Comparison of ENCODE assay signal across 1 cellular context in the genomic region with DNA sequence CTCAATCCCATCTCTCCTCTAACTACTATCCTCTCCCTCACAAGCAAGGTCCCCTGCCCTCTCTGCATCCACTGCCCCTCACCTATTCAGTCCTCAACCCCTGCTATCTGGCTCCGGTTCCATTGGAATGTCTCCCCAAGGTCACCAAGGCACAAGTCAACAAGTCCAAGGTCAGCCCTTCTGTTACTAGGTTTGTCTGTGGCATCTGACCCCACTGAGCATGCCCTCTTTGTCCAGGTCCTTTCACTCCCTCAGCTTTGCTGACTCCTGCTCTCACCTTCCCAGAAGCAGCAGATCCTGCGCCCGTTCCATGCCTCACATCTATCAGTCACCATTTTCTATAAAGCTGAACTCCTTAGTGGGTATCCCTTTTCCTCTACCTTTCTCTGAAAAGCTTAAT.
TF ChIP-seq lines count a peak whose summit lies in the region.

No MANE protein-coding gene starts in this region.

TF ChIP-seq in HepG2, 621 proteins besides CTCF, POLR2A, EP300 and RAD21 (continued from another document and continues in another):
- TF ChIP-seq, protein P1, sequence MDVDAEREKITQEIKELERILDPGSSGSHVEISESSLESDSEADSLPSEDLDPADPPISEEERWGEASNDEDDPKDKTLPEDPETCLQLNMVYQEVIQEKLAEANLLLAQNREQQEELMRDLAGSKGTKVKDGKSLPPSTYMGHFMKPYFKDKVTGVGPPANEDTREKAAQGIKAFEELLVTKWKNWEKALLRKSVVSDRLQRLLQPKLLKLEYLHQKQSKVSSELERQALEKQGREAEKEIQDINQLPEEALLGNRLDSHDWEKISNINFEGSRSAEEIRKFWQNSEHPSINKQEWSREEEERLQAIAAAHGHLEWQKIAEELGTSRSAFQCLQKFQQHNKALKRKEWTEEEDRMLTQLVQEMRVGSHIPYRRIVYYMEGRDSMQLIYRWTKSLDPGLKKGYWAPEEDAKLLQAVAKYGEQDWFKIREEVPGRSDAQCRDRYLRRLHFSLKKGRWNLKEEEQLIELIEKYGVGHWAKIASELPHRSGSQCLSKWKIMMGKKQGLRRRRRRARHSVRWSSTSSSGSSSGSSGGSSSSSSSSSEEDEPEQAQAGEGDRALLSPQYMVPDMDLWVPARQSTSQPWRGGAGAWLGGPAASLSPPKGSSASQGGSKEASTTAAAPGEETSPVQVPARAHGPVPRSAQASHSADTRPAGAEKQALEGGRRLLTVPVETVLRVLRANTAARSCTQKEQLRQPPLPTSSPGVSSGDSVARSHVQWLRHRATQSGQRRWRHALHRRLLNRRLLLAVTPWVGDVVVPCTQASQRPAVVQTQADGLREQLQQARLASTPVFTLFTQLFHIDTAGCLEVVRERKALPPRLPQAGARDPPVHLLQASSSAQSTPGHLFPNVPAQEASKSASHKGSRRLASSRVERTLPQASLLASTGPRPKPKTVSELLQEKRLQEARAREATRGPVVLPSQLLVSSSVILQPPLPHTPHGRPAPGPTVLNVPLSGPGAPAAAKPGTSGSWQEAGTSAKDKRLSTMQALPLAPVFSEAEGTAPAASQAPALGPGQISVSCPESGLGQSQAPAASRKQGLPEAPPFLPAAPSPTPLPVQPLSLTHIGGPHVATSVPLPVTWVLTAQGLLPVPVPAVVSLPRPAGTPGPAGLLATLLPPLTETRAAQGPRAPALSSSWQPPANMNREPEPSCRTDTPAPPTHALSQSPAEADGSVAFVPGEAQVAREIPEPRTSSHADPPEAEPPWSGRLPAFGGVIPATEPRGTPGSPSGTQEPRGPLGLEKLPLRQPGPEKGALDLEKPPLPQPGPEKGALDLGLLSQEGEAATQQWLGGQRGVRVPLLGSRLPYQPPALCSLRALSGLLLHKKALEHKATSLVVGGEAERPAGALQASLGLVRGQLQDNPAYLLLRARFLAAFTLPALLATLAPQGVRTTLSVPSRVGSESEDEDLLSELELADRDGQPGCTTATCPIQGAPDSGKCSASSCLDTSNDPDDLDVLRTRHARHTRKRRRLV (CRISPR knock-in tag; IDR thresholded peaks at IDR 0.05) = 0 out of 2 replicates have a peak, but pooled peaks have one; percentile 60
- TF ChIP-seq, protein P2, sequence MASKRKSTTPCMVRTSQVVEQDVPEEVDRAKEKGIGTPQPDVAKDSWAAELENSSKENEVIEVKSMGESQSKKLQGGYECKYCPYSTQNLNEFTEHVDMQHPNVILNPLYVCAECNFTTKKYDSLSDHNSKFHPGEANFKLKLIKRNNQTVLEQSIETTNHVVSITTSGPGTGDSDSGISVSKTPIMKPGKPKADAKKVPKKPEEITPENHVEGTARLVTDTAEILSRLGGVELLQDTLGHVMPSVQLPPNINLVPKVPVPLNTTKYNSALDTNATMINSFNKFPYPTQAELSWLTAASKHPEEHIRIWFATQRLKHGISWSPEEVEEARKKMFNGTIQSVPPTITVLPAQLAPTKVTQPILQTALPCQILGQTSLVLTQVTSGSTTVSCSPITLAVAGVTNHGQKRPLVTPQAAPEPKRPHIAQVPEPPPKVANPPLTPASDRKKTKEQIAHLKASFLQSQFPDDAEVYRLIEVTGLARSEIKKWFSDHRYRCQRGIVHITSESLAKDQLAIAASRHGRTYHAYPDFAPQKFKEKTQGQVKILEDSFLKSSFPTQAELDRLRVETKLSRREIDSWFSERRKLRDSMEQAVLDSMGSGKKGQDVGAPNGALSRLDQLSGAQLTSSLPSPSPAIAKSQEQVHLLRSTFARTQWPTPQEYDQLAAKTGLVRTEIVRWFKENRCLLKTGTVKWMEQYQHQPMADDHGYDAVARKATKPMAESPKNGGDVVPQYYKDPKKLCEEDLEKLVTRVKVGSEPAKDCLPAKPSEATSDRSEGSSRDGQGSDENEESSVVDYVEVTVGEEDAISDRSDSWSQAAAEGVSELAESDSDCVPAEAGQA (IDR thresholded peaks at IDR 0.05; ENCODE audit: low read depth) = no peak
- TF ChIP-seq, protein P2 (CRISPR knock-in tag; IDR thresholded peaks at IDR 0.05; ENCODE audit: borderline replicate concordance) = no peak
- TF ChIP-seq KLF15 (CRISPR knock-in tag; IDR thresholded peaks at IDR 0.05; ENCODE audit: borderline replicate concordance) (no peak), IRF2 (CRISPR knock-in tag; IDR thresholded peaks at IDR 0.05) (0 out of 2 replicates have a peak, but pooled peaks have one; percentile 33), SRSF4 (IDR thresholded peaks at IDR 0.05; ENCODE audit: low read depth, low read length, poor library complexity, severe bottlenecking) (no peak), LCORL (IDR thresholded peaks at IDR 0.05) (no peak), LCORL (CRISPR knock-in tag; IDR thresholded peaks at IDR 0.05) (peak; percentile 80), FOSL2 (CRISPR knock-in tag; IDR thresholded peaks at IDR 0.05) (peak; percentile 74), NCOR1 (IDR thresholded peaks at IDR 0.05; ENCODE audit: borderline replicate concordance, low read length) (peak; percentile 57; the same call in 1 of the 2 replicates), AKAP8 (CRISPR knock-in tag; IDR thresholded peaks at IDR 0.05) (peak; percentile 76; the same call in 1 of the 2 replicates), ZMYM2 (CRISPR knock-in tag; IDR thresholded peaks at IDR 0.05) (no peak), ZNF639 (CRISPR knock-in tag; conservative IDR thresholded peaks at IDR 0.05) (0 out of 2 replicates have a peak, but pooled peaks have one; percentile 47), ZNF564 (CRISPR knock-in tag; IDR thresholded peaks at IDR 0.05) (no peak), DMAP1 (CRISPR knock-in tag; IDR thresholded peaks at IDR 0.05) (no peak), DBP (CRISPR knock-in tag; IDR thresholded peaks at IDR 0.05; ENCODE audit: not compliant biosample characterization) (no peak), IRX3 (CRISPR knock-in tag; IDR thresholded peaks at IDR 0.05; ENCODE audit: borderline replicate concordance, low read depth) (no peak), MYNN (CRISPR knock-in tag; IDR thresholded peaks at IDR 0.05; ENCODE audit: low read depth) (no peak), SAFB2 (CRISPR knock-in tag; IDR thresholded peaks at IDR 0.05; ENCODE audit: borderline replicate concordance, low read depth) (no peak), BCL6 (CRISPR knock-in tag; IDR thresholded peaks at IDR 0.05) (peak; percentile 93), TFE3 (CRISPR knock-in tag; IDR thresholded peaks at IDR 0.05) (peak; percentile 58; the same call in 1 of the 2 replicates), ZNF383 (CRISPR knock-in tag; IDR thresholded peaks at IDR 0.05; ENCODE audit: borderline replicate concordance) (no peak), SAP130 (CRISPR knock-in tag; IDR thresholded peaks at IDR 0.05; ENCODE audit: low read depth) (peak; percentile 88), CHD2 (IDR thresholded peaks at IDR 0.05; ENCODE audit: low read depth, low read length) (no peak), SIN3A (IDR thresholded peaks at IDR 0.05; ENCODE audit: borderline replicate concordance, low read depth, low read length) (peak; percentile 37; the same call in 1 of the 2 replicates), ZNF576 (CRISPR knock-in tag; IDR thresholded peaks at IDR 0.05) (no peak), FOXO4 (CRISPR knock-in tag; conservative IDR thresholded peaks at IDR 0.05) (no peak), ZNF337 (CRISPR knock-in tag; IDR thresholded peaks at IDR 0.05; ENCODE audit: borderline replicate concordance, low read depth) (no peak), PHB2 (IDR thresholded peaks at IDR 0.05; ENCODE audit: partially characterized antibody) (no peak), ZSCAN9 (CRISPR knock-in tag; IDR thresholded peaks at IDR 0.05; ENCODE audit: borderline replicate concordance) (no peak; the same call in 1 of the 2 replicates), TARDBP (CRISPR knock-in tag; IDR thresholded peaks at IDR 0.05) (peak; percentile 73)
- TF ChIP-seq, protein P3, sequence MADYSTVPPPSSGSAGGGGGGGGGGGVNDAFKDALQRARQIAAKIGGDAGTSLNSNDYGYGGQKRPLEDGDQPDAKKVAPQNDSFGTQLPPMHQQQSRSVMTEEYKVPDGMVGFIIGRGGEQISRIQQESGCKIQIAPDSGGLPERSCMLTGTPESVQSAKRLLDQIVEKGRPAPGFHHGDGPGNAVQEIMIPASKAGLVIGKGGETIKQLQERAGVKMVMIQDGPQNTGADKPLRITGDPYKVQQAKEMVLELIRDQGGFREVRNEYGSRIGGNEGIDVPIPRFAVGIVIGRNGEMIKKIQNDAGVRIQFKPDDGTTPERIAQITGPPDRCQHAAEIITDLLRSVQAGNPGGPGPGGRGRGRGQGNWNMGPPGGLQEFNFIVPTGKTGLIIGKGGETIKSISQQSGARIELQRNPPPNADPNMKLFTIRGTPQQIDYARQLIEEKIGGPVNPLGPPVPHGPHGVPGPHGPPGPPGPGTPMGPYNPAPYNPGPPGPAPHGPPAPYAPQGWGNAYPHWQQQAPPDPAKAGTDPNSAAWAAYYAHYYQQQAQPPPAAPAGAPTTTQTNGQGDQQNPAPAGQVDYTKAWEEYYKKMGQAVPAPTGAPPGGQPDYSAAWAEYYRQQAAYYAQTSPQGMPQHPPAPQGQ (CRISPR knock-in tag; IDR thresholded peaks at IDR 0.05; ENCODE audit: borderline replicate concordance) = no peak
- TF ChIP-seq, protein P4, sequence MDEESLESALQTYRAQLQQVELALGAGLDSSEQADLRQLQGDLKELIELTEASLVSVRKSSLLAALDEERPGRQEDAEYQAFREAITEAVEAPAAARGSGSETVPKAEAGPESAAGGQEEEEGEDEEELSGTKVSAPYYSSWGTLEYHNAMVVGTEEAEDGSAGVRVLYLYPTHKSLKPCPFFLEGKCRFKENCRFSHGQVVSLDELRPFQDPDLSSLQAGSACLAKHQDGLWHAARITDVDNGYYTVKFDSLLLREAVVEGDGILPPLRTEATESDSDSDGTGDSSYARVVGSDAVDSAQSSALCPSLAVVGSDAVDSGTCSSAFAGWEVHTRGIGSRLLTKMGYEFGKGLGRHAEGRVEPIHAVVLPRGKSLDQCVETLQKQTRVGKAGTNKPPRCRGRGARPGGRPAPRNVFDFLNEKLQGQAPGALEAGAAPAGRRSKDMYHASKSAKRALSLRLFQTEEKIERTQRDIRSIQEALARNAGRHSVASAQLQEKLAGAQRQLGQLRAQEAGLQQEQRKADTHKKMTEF (CRISPR knock-in tag; IDR thresholded peaks at IDR 0.05) = peak; percentile 31; the same call in 1 of the 2 replicates
